In the genomic region with DNA sequence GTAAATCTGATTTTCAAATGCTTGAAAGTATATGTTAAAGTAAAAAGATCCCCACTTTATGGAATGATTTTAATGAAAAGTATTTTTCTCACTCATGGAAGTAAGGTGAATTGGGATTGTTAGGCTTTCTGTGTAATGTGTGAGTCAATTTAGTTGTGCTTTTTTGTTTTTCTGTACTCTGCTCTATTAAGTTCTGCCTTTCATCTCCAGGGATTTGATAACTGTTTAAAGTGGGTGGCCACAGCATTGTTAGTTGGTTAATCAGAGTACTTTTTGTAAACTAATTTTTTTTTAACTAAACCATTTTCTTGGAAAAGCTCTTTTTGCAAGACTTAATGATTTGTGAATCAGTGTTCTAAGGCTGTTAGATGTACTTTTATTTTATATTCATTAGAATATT, we compare ENCODE assay signal across 3 cellular contexts.
TF ChIP-seq lines count a peak whose summit lies in the region.

No MANE protein-coding gene starts in this region.

TF ChIP-seq in A549, 52 proteins besides CTCF, POLR2A, EP300 and RAD21:
- TF ChIP-seq CHD2 (IDR thresholded peaks at IDR 0.05; ENCODE audit: low read length, partially characterized antibody) (no peak), NFE2L2 (conservative IDR thresholded peaks at IDR 0.05; ENCODE audit: low read length) (no peak), RARB (CRISPR knock-in tag; IDR thresholded peaks at IDR 0.05) (no peak), NR3C1 (IDR thresholded peaks at IDR 0.05) (no peak), JUN (IDR thresholded peaks at IDR 0.05) (no peak), CBX2 (IDR thresholded peaks at IDR 0.05; ENCODE audit: borderline replicate concordance, low read depth) (no peak), GATA3 (IDR thresholded peaks at IDR 0.05; ENCODE audit: borderline replicate concordance) (no peak), RCOR1 (IDR thresholded peaks at IDR 0.05; ENCODE audit: low read depth, low read length) (no peak), JUNB (IDR thresholded peaks at IDR 0.05) (no peak), SREBF2 (IDR thresholded peaks at IDR 0.05) (no peak), PHF8 (IDR thresholded peaks at IDR 0.05; ENCODE audit: borderline replicate concordance, low read depth) (no peak)
- TF ChIP-seq, protein P1, sequence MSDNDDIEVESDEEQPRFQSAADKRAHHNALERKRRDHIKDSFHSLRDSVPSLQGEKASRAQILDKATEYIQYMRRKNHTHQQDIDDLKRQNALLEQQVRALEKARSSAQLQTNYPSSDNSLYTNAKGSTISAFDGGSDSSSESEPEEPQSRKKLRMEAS (IDR thresholded peaks at IDR 0.05), result no peak
- TF ChIP-seq, protein P2, sequence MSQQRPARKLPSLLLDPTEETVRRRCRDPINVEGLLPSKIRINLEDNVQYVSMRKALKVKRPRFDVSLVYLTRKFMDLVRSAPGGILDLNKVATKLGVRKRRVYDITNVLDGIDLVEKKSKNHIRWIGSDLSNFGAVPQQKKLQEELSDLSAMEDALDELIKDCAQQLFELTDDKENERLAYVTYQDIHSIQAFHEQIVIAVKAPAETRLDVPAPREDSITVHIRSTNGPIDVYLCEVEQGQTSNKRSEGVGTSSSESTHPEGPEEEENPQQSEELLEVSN (IDR thresholded peaks at IDR 0.05; ENCODE audit: borderline replicate concordance, low read depth), result no peak
- TF ChIP-seq, protein P3, sequence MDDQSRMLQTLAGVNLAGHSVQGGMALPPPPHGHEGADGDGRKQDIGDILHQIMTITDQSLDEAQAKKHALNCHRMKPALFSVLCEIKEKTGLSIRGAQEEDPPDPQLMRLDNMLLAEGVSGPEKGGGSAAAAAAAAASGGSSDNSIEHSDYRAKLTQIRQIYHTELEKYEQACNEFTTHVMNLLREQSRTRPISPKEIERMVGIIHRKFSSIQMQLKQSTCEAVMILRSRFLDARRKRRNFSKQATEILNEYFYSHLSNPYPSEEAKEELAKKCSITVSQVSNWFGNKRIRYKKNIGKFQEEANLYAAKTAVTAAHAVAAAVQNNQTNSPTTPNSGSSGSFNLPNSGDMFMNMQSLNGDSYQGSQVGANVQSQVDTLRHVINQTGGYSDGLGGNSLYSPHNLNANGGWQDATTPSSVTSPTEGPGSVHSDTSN (IDR thresholded peaks at IDR 0.05), result no peak

TF ChIP-seq in HCT116, 20 proteins besides CTCF, POLR2A, EP300 and RAD21:
- TF ChIP-seq SP1 (IDR thresholded peaks at IDR 0.05; ENCODE audit: low read depth) (peak; percentile 77), TCF7L2 (IDR thresholded peaks at IDR 0.05; ENCODE audit: borderline replicate concordance, extremely low read depth, insufficient read depth, insufficient read length) (no peak), JUND (IDR thresholded peaks at IDR 0.05) (peak; percentile 89), POLR2AphosphoS5 (IDR thresholded peaks at IDR 0.05; ENCODE audit: low read depth, low read length) (no peak), CEBPB (IDR thresholded peaks at IDR 0.05; ENCODE audit: low read depth) (peak; percentile 76), YY1 (IDR thresholded peaks at IDR 0.05; ENCODE audit: extremely low read depth, insufficient replicate concordance, low read depth, low read length) (no peak), ELF1 (IDR thresholded peaks at IDR 0.05; ENCODE audit: borderline replicate concordance, low read depth) (no peak), EZH2 (IDR thresholded peaks at IDR 0.05) (no peak), ZFX (IDR thresholded peaks at IDR 0.05) (no peak), SIN3A (IDR thresholded peaks at IDR 0.05; ENCODE audit: low read depth) (no peak), SRF (IDR thresholded peaks at IDR 0.05; ENCODE audit: low read depth) (peak; percentile 50; the same call in 1 of the 2 replicates), FOSL1 (IDR thresholded peaks at IDR 0.05; ENCODE audit: low read depth) (peak; percentile 89), EGR1 (IDR thresholded peaks at IDR 0.05; ENCODE audit: low read depth) (0 out of 2 replicates have a peak, but pooled peaks have one; percentile 25), EZH2phosphoT487 (IDR thresholded peaks at IDR 0.05; ENCODE audit: borderline replicate concordance) (no peak), CBX3 (IDR thresholded peaks at IDR 0.05; ENCODE audit: low read depth) (peak; percentile 11; the same call in 1 of the 2 replicates), ZNF274 (IDR thresholded peaks at IDR 0.05; ENCODE audit: low read depth, low read length) (no peak)
- TF ChIP-seq, protein P4, sequence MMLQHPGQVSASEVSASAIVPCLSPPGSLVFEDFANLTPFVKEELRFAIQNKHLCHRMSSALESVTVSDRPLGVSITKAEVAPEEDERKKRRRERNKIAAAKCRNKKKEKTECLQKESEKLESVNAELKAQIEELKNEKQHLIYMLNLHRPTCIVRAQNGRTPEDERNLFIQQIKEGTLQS (IDR thresholded peaks at IDR 0.05), result no peak
- TF ChIP-seq, protein P5, sequence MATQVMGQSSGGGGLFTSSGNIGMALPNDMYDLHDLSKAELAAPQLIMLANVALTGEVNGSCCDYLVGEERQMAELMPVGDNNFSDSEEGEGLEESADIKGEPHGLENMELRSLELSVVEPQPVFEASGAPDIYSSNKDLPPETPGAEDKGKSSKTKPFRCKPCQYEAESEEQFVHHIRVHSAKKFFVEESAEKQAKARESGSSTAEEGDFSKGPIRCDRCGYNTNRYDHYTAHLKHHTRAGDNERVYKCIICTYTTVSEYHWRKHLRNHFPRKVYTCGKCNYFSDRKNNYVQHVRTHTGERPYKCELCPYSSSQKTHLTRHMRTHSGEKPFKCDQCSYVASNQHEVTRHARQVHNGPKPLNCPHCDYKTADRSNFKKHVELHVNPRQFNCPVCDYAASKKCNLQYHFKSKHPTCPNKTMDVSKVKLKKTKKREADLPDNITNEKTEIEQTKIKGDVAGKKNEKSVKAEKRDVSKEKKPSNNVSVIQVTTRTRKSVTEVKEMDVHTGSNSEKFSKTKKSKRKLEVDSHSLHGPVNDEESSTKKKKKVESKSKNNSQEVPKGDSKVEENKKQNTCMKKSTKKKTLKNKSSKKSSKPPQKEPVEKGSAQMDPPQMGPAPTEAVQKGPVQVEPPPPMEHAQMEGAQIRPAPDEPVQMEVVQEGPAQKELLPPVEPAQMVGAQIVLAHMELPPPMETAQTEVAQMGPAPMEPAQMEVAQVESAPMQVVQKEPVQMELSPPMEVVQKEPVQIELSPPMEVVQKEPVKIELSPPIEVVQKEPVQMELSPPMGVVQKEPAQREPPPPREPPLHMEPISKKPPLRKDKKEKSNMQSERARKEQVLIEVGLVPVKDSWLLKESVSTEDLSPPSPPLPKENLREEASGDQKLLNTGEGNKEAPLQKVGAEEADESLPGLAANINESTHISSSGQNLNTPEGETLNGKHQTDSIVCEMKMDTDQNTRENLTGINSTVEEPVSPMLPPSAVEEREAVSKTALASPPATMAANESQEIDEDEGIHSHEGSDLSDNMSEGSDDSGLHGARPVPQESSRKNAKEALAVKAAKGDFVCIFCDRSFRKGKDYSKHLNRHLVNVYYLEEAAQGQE (IDR thresholded peaks at IDR 0.05; ENCODE audit: low read depth), result no peak
- TF ChIP-seq, protein P6, sequence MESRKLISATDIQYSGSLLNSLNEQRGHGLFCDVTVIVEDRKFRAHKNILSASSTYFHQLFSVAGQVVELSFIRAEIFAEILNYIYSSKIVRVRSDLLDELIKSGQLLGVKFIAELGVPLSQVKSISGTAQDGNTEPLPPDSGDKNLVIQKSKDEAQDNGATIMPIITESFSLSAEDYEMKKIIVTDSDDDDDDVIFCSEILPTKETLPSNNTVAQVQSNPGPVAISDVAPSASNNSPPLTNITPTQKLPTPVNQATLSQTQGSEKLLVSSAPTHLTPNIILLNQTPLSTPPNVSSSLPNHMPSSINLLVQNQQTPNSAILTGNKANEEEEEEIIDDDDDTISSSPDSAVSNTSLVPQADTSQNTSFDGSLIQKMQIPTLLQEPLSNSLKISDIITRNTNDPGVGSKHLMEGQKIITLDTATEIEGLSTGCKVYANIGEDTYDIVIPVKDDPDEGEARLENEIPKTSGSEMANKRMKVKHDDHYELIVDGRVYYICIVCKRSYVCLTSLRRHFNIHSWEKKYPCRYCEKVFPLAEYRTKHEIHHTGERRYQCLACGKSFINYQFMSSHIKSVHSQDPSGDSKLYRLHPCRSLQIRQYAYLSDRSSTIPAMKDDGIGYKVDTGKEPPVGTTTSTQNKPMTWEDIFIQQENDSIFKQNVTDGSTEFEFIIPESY (IDR thresholded peaks at IDR 0.05; ENCODE audit: extremely low read depth, insufficient replicate concordance, low read length), result no peak
- TF ChIP-seq, protein P1 (IDR thresholded peaks at IDR 0.05), result no peak

TF ChIP-seq in HEK293T, 16 proteins besides CTCF, POLR2A, EP300 and RAD21:
- no peak for TF ChIP-seq HDGF (IDR thresholded peaks at IDR 0.05; ENCODE audit: borderline replicate concordance)
- TF ChIP-seq, protein P7, sequence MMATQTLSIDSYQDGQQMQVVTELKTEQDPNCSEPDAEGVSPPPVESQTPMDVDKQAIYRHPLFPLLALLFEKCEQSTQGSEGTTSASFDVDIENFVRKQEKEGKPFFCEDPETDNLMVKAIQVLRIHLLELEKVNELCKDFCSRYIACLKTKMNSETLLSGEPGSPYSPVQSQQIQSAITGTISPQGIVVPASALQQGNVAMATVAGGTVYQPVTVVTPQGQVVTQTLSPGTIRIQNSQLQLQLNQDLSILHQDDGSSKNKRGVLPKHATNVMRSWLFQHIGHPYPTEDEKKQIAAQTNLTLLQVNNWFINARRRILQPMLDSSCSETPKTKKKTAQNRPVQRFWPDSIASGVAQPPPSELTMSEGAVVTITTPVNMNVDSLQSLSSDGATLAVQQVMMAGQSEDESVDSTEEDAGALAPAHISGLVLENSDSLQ (IDR thresholded peaks at IDR 0.05), result no peak
- TF ChIP-seq LEF1 (IDR thresholded peaks at IDR 0.05; ENCODE audit: borderline replicate concordance), result no peak
- TF ChIP-seq SUZ12 (IDR thresholded peaks at IDR 0.05), result no peak
- TF ChIP-seq BHLHE40 (IDR thresholded peaks at IDR 0.05; ENCODE audit: borderline replicate concordance), result no peak
- TF ChIP-seq ARNT (IDR thresholded peaks at IDR 0.05), result no peak
- no peak for TF ChIP-seq FOXM1 (IDR thresholded peaks at IDR 0.05; ENCODE audit: borderline replicate concordance)
- TF ChIP-seq ZNF384 (IDR thresholded peaks at IDR 0.05), result no peak
- TF ChIP-seq FOXK2 (IDR thresholded peaks at IDR 0.05), result no peak
- no peak for TF ChIP-seq CTBP1 (IDR thresholded peaks at IDR 0.05; ENCODE audit: borderline replicate concordance)
- no peak for TF ChIP-seq L3MBTL2 (conservative IDR thresholded peaks at IDR 0.05)
- no peak for TF ChIP-seq NFRKB (IDR thresholded peaks at IDR 0.05)
